In the genomic region with DNA sequence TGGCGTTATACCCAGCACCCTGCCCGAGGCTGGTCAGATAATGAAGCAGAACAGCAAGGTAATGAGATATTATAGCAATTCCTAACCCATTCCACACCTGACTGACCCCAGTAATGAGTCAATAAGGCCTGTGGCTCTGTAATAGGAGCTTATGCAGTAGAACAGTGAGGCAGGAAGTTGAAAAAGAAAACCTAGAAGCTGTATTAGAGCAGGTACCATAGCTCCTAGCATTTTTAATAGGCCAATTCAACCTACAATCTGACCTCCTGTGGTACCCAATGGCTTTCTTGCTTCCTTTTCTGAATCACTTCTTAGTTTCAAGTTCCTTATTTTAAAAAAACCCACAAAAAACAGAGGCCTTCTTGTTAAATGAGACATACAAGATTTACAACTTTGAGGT, we compare ENCODE assay signal across 10 cellular contexts. TPM values are rescaled to one million over a fixed set of nuclear protein-coding genes. Genes with fewer than 3 reads are reported as not detected.
DNase-seq lines count a peak whose midpoint lies in the region; ATAC-seq and TF ChIP-seq lines count a peak whose summit lies in the region.
"Had no signal": no experiment of that assay in that cellular context is flagged by ENCODE, and none has a peak within 500 bp of the region (broad histone marks: within the 10 kb centered on the region; RNA-seq: fewer than 3 reads in every experiment).

No MANE protein-coding gene starts in this region.

- ATAC-seq in GM18498 (IDR thresholded peaks at IDR 0.05; ENCODE audit: unreplicated experiment) (peak; percentile 100), GM21529 (IDR thresholded peaks at IDR 0.05; ENCODE audit: unreplicated experiment) (peak; percentile 99), HG03521 (IDR thresholded peaks at IDR 0.05; ENCODE audit: unreplicated experiment) (peak; percentile 98), RWPE2 (ENCODE audit: low read depth) (peak; percentile 69)

- no peaks in the 10 kb centered on the region for H3K36me3 ChIP-seq in RWPE2 (ENCODE audit: low read depth)
- no peaks in the 10 kb centered on the region for H3K36me3 ChIP-seq in osteoblast (ENCODE audit: insufficient read depth, low read length)

- H3K27me3 Mint-ChIP-seq in activated CD4-positive, alpha-beta T cell treated with anti-CD3 and anti-CD28 coated beads, Interleukin-2, amount 10 ng/mL, durations not matched to agents 7 days and 5 days = peaks cover 2% of the 10 kb centered on the region

- POLR2A ChIA-PET in activated CD4-positive, alpha-beta T cell treated with anti-CD3 and anti-CD28 coated beads, Interleukin-2, amount 10 ng/mL, durations not matched to agents 7 days and 5 days (lab: Charles Lee) = no interaction called here

- H3K27ac Mint-ChIP-seq in activated CD4-positive, alpha-beta T cell treated with anti-CD3 and anti-CD28 coated beads, Interleukin-2, amount 10 ng/mL, durations not matched to agents 7 days and 5 days = no peak overlapping the region
- H3K27ac Mint-ChIP-seq: immature natural killer cell had no signal

- H3K27me3 ChIP-seq in RWPE2 (ENCODE audit: insufficient read depth, poor library complexity, severe bottlenecking) (no peaks in the 10 kb centered on the region), osteoblast (ENCODE audit: insufficient read depth, low read length) (no peaks in the 10 kb centered on the region), dorsolateral prefrontal cortex (no peaks in the 10 kb centered on the region)

- peaks cover 5% of the 10 kb centered on the region for H3K9me3 Mint-ChIP-seq in activated CD4-positive, alpha-beta T cell treated with anti-CD3 and anti-CD28 coated beads, Interleukin-2, amount 10 ng/mL, durations not matched to agents 7 days and 5 days

- intact Hi-C loops in dorsolateral prefrontal cortex (cut with DNase I) = no loop called here

- H3K4me1 Mint-ChIP-seq in activated CD4-positive, alpha-beta T cell treated with anti-CD3 and anti-CD28 coated beads, Interleukin-2, amount 10 ng/mL, durations not matched to agents 7 days and 5 days = peaks cover 4% of the 10 kb centered on the region
- H3K4me1 Mint-ChIP-seq: immature natural killer cell had no signal

- H3K4me1 ChIP-seq in RWPE2 (ENCODE audit: insufficient read depth, poor library complexity, severe bottlenecking) (peaks cover 23% of the 10 kb centered on the region), osteoblast (ENCODE audit: insufficient read depth, low read length) (no peaks in the 10 kb centered on the region)

- no peak overlapping the region for H3K4me2 ChIP-seq in osteoblast (ENCODE audit: insufficient read depth, low read length)

- H2AFZ ChIP-seq in osteoblast (ENCODE audit: low read length) = no peak overlapping the region

- no peak overlapping the region for H3K27ac ChIP-seq in RWPE2 (ENCODE audit: poor library complexity, severe bottlenecking)
- H3K27ac ChIP-seq in osteoblast (ENCODE audit: low read depth, low read length) = no peak overlapping the region
- H3K27ac ChIP-seq in dorsolateral prefrontal cortex = no peak overlapping the region

- CTCF ChIA-PET in activated CD4-positive, alpha-beta T cell treated with anti-CD3 and anti-CD28 coated beads, Interleukin-2, amount 10 ng/mL, durations not matched to agents 7 days and 5 days (lab: Charles Lee) = no interaction called here

- no peaks in the 10 kb centered on the region for H4K20me1 ChIP-seq in osteoblast (ENCODE audit: insufficient read depth, low read length)

- no peaks in the 10 kb centered on the region for H3K79me2 ChIP-seq in osteoblast (ENCODE audit: insufficient read depth, low read length)

- H3K36me3 Mint-ChIP-seq in activated CD4-positive, alpha-beta T cell treated with anti-CD3 and anti-CD28 coated beads, Interleukin-2, amount 10 ng/mL, durations not matched to agents 7 days and 5 days (ENCODE audit: low read depth) = no peaks in the 10 kb centered on the region
- H3K36me3 Mint-ChIP-seq: immature natural killer cell had no signal

- no peak for TF ChIP-seq CTCF in RWPE2 (IDR thresholded peaks at IDR 0.05; ENCODE audit: poor library complexity, severe bottlenecking)
- no peak for TF ChIP-seq CTCF in osteoblast (IDR thresholded peaks at IDR 0.05; ENCODE audit: extremely low read depth, low read depth, low read length)
- no peak for TF ChIP-seq CTCF in dorsolateral prefrontal cortex (IDR thresholded peaks at IDR 0.05 in 54 of 56, conservative IDR thresholded peaks at IDR 0.05 in 2 of 56; ENCODE audit: low read depth in 1 of 56, partially characterized antibody in 56 of 56)

- H3K9me3 ChIP-seq in RWPE2 (ENCODE audit: severe bottlenecking) (peaks cover 3% of the 10 kb centered on the region), osteoblast (ENCODE audit: low read depth, low read length) (no peaks in the 10 kb centered on the region)

- no peak overlapping the region for H3K4me3 Mint-ChIP-seq in activated CD4-positive, alpha-beta T cell treated with anti-CD3 and anti-CD28 coated beads, Interleukin-2, amount 10 ng/mL, durations not matched to agents 7 days and 5 days
- H3K4me3 Mint-ChIP-seq: immature natural killer cell had no signal

- H3K4me3 ChIP-seq in RWPE2 (ENCODE audit: severe bottlenecking) (no peak overlapping the region), osteoblast (ENCODE audit: insufficient read depth, low read length) (no peak overlapping the region), dorsolateral prefrontal cortex (no peak overlapping the region)

- no peak for DNase-seq in RWPE2 (ENCODE audit: low spot score)
- no peak for DNase-seq in osteoblast (ENCODE audit: insufficient read length, low spot score, missing footprints)
- DNase-seq in dorsolateral prefrontal cortex = no peak
- no peak for DNase-seq in NCI-H187 (lab: John Stamatoyannopoulos, UW)
- DNase-seq in activated CD4-positive, alpha-beta T cell treated with anti-CD3 and anti-CD28 coated beads, Interleukin-2, amount 10 ng/mL, durations not matched to agents 7 days and 5 days = no peak
- DNase-seq: immature natural killer cell, NCI-H524 had no signal

RNA-seq across cellular contexts. Expression of a gene that starts 43.6 kb away (rescaled TPM):
- total RNA-seq in osteoblast (2.1 and 2.2 TPM in 2 replicates), dorsolateral prefrontal cortex (1,000 to 10,000 TPM in 41 of 120 experiments, 100 to 1,000 TPM in 79; 231 to 1,291 (median 925) TPM)
- under 1 TPM in 1 of 2 experiments, not detected in 1; 0.12 TPM for total RNA-seq in activated CD4-positive, alpha-beta T cell treated with anti-CD3 and anti-CD28 coated beads, Interleukin-2, amount 10 ng/mL, durations not matched to agents 7 days and 5 days

Comparison
In these comparisons a context has a peak if more than half of its experiments do, and no peak if none do; other contexts are left out.
1. RNA of a gene that starts 43.6 kb away (total RNA-seq): 231 to 1,291 TPM in dorsolateral prefrontal cortex; 2.1 to 2.2 TPM in osteoblast and 0.12 TPM in activated CD4-positive, alpha-beta T cell treated with anti-CD3 and anti-CD28 coated beads, Interleukin-2, amount 10 ng/mL, durations not matched to agents 7 days and 5 days; every median in the first group is over 10 times any median in the second.
2. Peak in every context shown above with its lines, with median percentiles within 50 percentile points of each other: ATAC-seq.